18 cellular contexts compared by ENCODE assay signal in the genomic region with DNA sequence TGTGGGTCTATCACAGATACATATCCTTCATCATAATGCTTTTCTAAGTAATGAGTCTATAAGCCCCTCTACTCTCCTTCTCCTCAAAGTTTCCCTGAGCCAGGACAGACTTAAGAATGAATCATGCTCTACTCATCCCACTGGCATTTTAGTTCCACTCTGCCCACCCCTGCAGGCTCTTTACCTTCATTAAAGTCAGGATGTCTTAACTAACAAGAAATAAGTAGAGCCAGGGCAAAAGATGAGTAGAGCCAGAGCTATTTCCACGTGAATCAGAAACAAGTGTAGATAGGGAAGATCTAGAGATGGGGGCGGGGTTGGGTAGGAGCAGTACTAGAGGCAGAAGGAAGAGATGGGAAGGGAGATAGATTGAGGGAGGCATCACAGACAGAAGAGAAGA.
DNase-seq lines count a peak whose midpoint lies in the region; ATAC-seq and TF ChIP-seq lines count a peak whose summit lies in the region.
"Had no signal": no experiment of that assay in that cellular context is flagged by ENCODE, and none has a peak within 500 bp of the region (broad histone marks: within the 10 kb centered on the region; RNA-seq: fewer than 3 reads in every experiment).

No MANE protein-coding gene starts in this region.

- no peak overlapping the region for H3K4ac ChIP-seq in mesenchymal stem cell (ENCODE audit: low read depth in 1 of 2, low read length in 2 of 2)

- H3K36me3 ChIP-seq in brain microvascular endothelial cell (replicated peaks) (no peaks in the 10 kb centered on the region), mesenchymal stem cell (ENCODE audit: control insufficient read depth in 1 of 2, insufficient read depth in 2 of 2, low read depth in 1 of 2, low read length in 2 of 2) (no peaks in the 10 kb centered on the region)
- H3K36me3 ChIP-seq: gastrocnemius medialis, neural progenitor cell had no signal

- TF ChIP-seq CTCF in AG10803 (conservative IDR thresholded peaks at IDR 0.05; ENCODE audit: low read length) (no peak), brain microvascular endothelial cell (IDR thresholded peaks at IDR 0.05; ENCODE audit: low read depth, low read length, missing control alignments) (no peak)

- no peak overlapping the region for H4K91ac ChIP-seq in mesenchymal stem cell (ENCODE audit: low read length)

- H2AK5ac ChIP-seq in mesenchymal stem cell (ENCODE audit: low read length, severe bottlenecking) = no peak overlapping the region

- H2BK15ac ChIP-seq in mesenchymal stem cell (ENCODE audit: low read depth, poor library complexity, severe bottlenecking) = no peak overlapping the region

- H2BK120ac ChIP-seq in mesenchymal stem cell (ENCODE audit: low read depth, low read length) = no peak overlapping the region

- H3K23ac ChIP-seq in mesenchymal stem cell (ENCODE audit: low read length in 2 of 2) = no peak overlapping the region

- H4K8ac ChIP-seq in mesenchymal stem cell (ENCODE audit: low read length) = no peak overlapping the region

- H3K4me2 ChIP-seq in mesenchymal stem cell (ENCODE audit: low read length, poor library complexity, severe bottlenecking) = no peak overlapping the region
- H3K4me2 ChIP-seq: KMS-11, neural progenitor cell had no signal

- H3K9ac ChIP-seq in mesenchymal stem cell (ENCODE audit: low read length) = no peak overlapping the region
- H3K9ac ChIP-seq: KMS-11, neural progenitor cell had no signal

- peaks cover 2% of the 10 kb centered on the region for H3K4me1 ChIP-seq in mesenchymal stem cell (ENCODE audit: control insufficient read depth, insufficient read depth, low read depth, low read length)
- H3K4me1 ChIP-seq: gastrocnemius medialis had no signal

- H3K27ac ChIP-seq in brain microvascular endothelial cell (no peak overlapping the region), mesenchymal stem cell (ENCODE audit: low read length, poor library complexity, severe bottlenecking) (no peak overlapping the region)
- H3K27ac ChIP-seq: gastrocnemius medialis, KMS-11, neural progenitor cell had no signal

- no peak overlapping the region for H3K18ac ChIP-seq in mesenchymal stem cell (ENCODE audit: low read depth in 1 of 2, low read length in 2 of 2)

- no peak overlapping the region for H3K14ac ChIP-seq in mesenchymal stem cell (ENCODE audit: low read length in 2 of 2)

- H2BK5ac ChIP-seq in mesenchymal stem cell (ENCODE audit: low read depth, low read length, poor library complexity, severe bottlenecking) = no peak overlapping the region

- DNase-seq in AG10803 (ENCODE audit: low read depth) (peak; percentile 65), M059J (ENCODE audit: low read depth) (peak; percentile 60), brain microvascular endothelial cell (peak; percentile 41), mesenchymal stem cell (peak; percentile 24), pons (ENCODE audit: low spot score) (no peak)
- DNase-seq: activated CD4-positive, alpha-beta T cell treated with anti-CD3 and anti-CD28 coated beads for 36 hours; activated CD8-positive, alpha-beta memory T cell treated with anti-CD3 and anti-CD28 coated beads, Interleukin-2, amount 50 U/mL, for 4 hours; activated naive CD4-positive, alpha-beta T cell treated with anti-CD3 and anti-CD28 coated beads, Interleukin-2, amount 10 ng/mL, durations not matched to agents 7 days and 5 days; gastrocnemius medialis; NCI-H1436; NCI-H446; SIG-M5 had no signal

- H3K79me1 ChIP-seq in mesenchymal stem cell (replicated peaks; ENCODE audit: low read length, poor library complexity, severe bottlenecking) = no peaks in the 10 kb centered on the region

- no peak overlapping the region for H3K4me3 ChIP-seq in AG10803 (ENCODE audit: low read length)
- no peak overlapping the region for H3K4me3 ChIP-seq in brain microvascular endothelial cell (ENCODE audit: low read depth, low read length)
- no peak overlapping the region for H3K4me3 ChIP-seq in mesenchymal stem cell (ENCODE audit: insufficient read depth in 1 of 2, low read depth in 1 of 2, low read length in 2 of 2)
- H3K4me3 ChIP-seq: gastrocnemius medialis, neural progenitor cell had no signal

- in situ Hi-C loops in brain microvascular endothelial cell (cut with HindIII; ENCODE audit: low pct_ligation_motif_present, low sequenced_read_pairs) = no loop called here

- H3K9me3 ChIP-seq in mesenchymal stem cell (ENCODE audit: control insufficient read depth, low read length) = no peaks in the 10 kb centered on the region
- H3K9me3 ChIP-seq: gastrocnemius medialis had no signal

- 40% methylated on average over 2 of the region's 2 CpGs for WGBS in mesenchymal stem cell

- no peak for ATAC-seq in HG02852 (IDR thresholded peaks at IDR 0.05; ENCODE audit: unreplicated experiment)
- ATAC-seq in GM18867 (IDR thresholded peaks at IDR 0.05; ENCODE audit: unreplicated experiment) = no peak
- no peak for ATAC-seq in HG02884 (IDR thresholded peaks at IDR 0.05; ENCODE audit: unreplicated experiment)
- ATAC-seq: activated CD4-positive, alpha-beta T cell treated with anti-CD3 and anti-CD28 coated beads for 36 hours; gastrocnemius medialis; stimulated activated memory B cell treated with anti-CD40 and anti-IgM and Interleukin-4, amounts not matched to agents 10 μg/mL and 1 μg/mL and 100 μg/mL, for 72 hours had no signal

- no peak overlapping the region for H2BK12ac ChIP-seq in mesenchymal stem cell (ENCODE audit: low read length in 2 of 2)

- H3K27me3 ChIP-seq in brain microvascular endothelial cell (replicated peaks) (no peaks in the 10 kb centered on the region), mesenchymal stem cell (ENCODE audit: control insufficient read depth in 1 of 2, insufficient read depth in 1 of 2, low read length in 2 of 2) (no peaks in the 10 kb centered on the region)
- H3K27me3 ChIP-seq: gastrocnemius medialis, neural progenitor cell had no signal

- no peak overlapping the region for H2AFZ ChIP-seq in mesenchymal stem cell (ENCODE audit: low read depth, low read length)
- H2AFZ ChIP-seq: neural progenitor cell had no signal
